Comparison of ENCODE assay signal across 1 cellular context in genomic region chr19:29668746-29669609, GRCh38.
TF ChIP-seq lines count a peak whose summit lies in the region.

No MANE protein-coding gene starts in this region.

TF ChIP-seq in GM12878, 131 proteins besides CTCF, POLR2A, EP300 and RAD21 (continued from another document):
- 0 out of 2 replicates have a peak, but pooled peaks have one; percentile 18 for TF ChIP-seq RUNX3 (IDR thresholded peaks at IDR 0.05; ENCODE audit: low read length)
